In the genomic region with DNA sequence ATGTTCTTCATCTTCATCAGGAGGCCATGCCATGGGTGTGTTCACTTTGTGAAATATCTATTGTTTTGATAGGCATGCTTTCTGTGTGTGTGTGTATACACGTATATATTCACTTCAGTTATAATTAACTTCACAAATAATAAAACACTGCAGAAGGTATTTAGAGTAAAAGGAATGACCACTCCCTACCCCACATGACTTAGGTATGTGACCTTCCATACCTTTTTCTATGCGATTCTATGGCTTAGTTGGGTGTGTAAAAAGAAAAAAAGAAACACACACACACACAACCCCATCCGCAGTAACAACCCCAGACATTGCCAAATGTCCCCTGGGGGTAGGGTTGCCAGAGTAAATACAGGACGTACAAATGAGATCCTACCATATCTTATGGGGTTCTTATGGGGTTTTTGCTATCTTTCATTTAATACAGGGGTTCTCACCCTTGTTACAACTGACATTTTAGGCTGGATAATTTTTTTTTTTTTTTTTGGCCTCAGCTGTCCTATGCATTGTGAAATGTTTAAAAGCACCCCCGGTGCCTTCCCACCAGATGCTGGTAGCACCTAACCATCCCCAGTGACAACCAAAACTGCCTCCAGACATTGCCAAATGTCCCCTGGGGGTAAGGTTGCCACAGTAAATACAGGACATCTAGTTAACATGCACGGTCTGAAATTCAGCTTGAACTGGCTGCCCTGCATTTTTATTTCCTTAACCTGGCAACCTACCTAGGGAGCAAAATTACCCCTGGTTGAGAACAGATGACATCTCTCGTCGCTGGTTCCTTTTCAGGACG, we compare ENCODE assay signal across 21 cellular contexts.
A peak's percentile ranks its signal among the peaks of the same experiment; 100 is the strongest.
DNase-seq lines count a peak whose midpoint lies in the region; ATAC-seq and TF ChIP-seq lines count a peak whose summit lies in the region.
"Had no signal": no experiment of that assay in that cellular context is flagged by ENCODE, and none has a peak within 500 bp of the region (broad histone marks: within the 10 kb centered on the region; RNA-seq: fewer than 3 reads in every experiment).

No MANE protein-coding gene starts in this region.

- H3K4me3 ChIP-seq in PC-3 (ENCODE audit: low read length) (no peak overlapping the region), epithelial cell of esophagus (ENCODE audit: low read length) (no peak overlapping the region), skeletal muscle satellite cell (ENCODE audit: low read length) (no peak overlapping the region), aorta (ENCODE audit: low read length in 2 of 2) (no peak overlapping the region)

- H3K4me1 ChIP-seq in PC-3 (ENCODE audit: insufficient read depth, low read length) (no peaks in the 10 kb centered on the region), skeletal muscle satellite cell (ENCODE audit: control insufficient read depth, insufficient read depth, low read length) (peaks cover 18% of the 10 kb centered on the region), aorta (ENCODE audit: control insufficient read depth in 1 of 2, insufficient read depth in 2 of 2, low read length in 2 of 2) (no peaks in the 10 kb centered on the region)
- H3K4me1 ChIP-seq: BE2C had no signal

- CTCF ChIA-PET in PC-3 (lab: Charles Lee) = no interaction called here

- no peaks in the 10 kb centered on the region for H4K20me1 ChIP-seq in PC-3 (ENCODE audit: low read length)

- WGBS in aorta, 2 donors = 52 to 56% methylated on average over 9 of the region's 9 CpGs

- no peak for TF ChIP-seq CTCF in PC-3 (conservative IDR thresholded peaks at IDR 0.05; ENCODE audit: low read depth, low read length)
- no peak for TF ChIP-seq CTCF in epithelial cell of esophagus (IDR thresholded peaks at IDR 0.05; ENCODE audit: insufficient read depth, low read depth, low read length, missing control alignments)

- H3K4me2 ChIP-seq in PC-3 (ENCODE audit: low read length) (no peak overlapping the region), skeletal muscle satellite cell (ENCODE audit: low read length) (peak overlapping the region; percentile 14)

- H3K9ac ChIP-seq in PC-3 (ENCODE audit: low read length) (no peak overlapping the region), skeletal muscle satellite cell (ENCODE audit: low read depth, low read length) (no peak overlapping the region)

- no peaks in the 10 kb centered on the region for H3F3A ChIP-seq in PC-3 (ENCODE audit: low read length, unreplicated experiment)

- no TSS peak for BruUV-seq in PC-3 (replicated peaks; lab: Mats Ljungman, UMichigan)

- no peaks in the 10 kb centered on the region for H3K79me2 ChIP-seq in PC-3 (ENCODE audit: low read length)

- POLR2A ChIA-PET in PC-3 (lab: Charles Lee; ENCODE audit: unreplicated experiment) = no interaction called here

- H3K27ac ChIP-seq in PC-3 (ENCODE audit: low read length) (no peak overlapping the region), aorta (ENCODE audit: low read depth in 1 of 2, low read length in 2 of 2) (no peak overlapping the region)

- H3K9me2 ChIP-seq in PC-3 (replicated peaks; ENCODE audit: low read length) = no peaks in the 10 kb centered on the region

- H3K36me3 ChIP-seq in PC-3 (ENCODE audit: low read depth, low read length) (no peaks in the 10 kb centered on the region), skeletal muscle satellite cell (ENCODE audit: insufficient read depth, low read length) (no peaks in the 10 kb centered on the region), aorta (ENCODE audit: control insufficient read depth in 1 of 2, insufficient read depth in 2 of 2, low read length in 1 of 2) (no peaks in the 10 kb centered on the region)
- H3K36me3 ChIP-seq: BE2C had no signal

- H3K27me3 ChIP-seq in PC-3 (ENCODE audit: low read length) = no peaks in the 10 kb centered on the region
- peaks cover 11% of the 10 kb centered on the region for H3K27me3 ChIP-seq in skeletal muscle satellite cell (ENCODE audit: control insufficient read depth, insufficient read depth, low read length)
- no peaks in the 10 kb centered on the region for H3K27me3 ChIP-seq in aorta (ENCODE audit: control insufficient read depth in 1 of 2, insufficient read depth in 2 of 2, low read length in 1 of 2)
- H3K27me3 ChIP-seq: BE2C had no signal

- H3K9me3 ChIP-seq in PC-3 (ENCODE audit: low read length) = no peaks in the 10 kb centered on the region
- H3K9me3 ChIP-seq in skeletal muscle satellite cell (replicated peaks; ENCODE audit: low read length) = no peaks in the 10 kb centered on the region
- H3K9me3 ChIP-seq in aorta (ENCODE audit: control insufficient read depth, low read length) = no peaks in the 10 kb centered on the region
- H3K9me3 ChIP-seq: BE2C, Caco-2 had no signal

- no peak overlapping the region for H2AFZ ChIP-seq in PC-3 (ENCODE audit: low read length)

- intact Hi-C loops in PC-3 (cut with micrococcal nuclease) = no loop called here
- intact Hi-C loops in aorta (cut with DNase I) = no loop called here

- DNase-seq in LoVo (ENCODE audit: low spot score) (peak; percentile 16), PC-3 (peak; percentile 1), epithelial cell of esophagus (ENCODE audit: low read depth) (peak; percentile 29), COR-L47 (lab: John Stamatoyannopoulos, UW) (no peak), erythroblast (lab: John Stamatoyannopoulos, UW) (no peak), aorta (no peak), amygdala (lab: John Stamatoyannopoulos, UW) (no peak)
- DNase-seq: BE2C; CD4-positive, alpha-beta T cell; DND-41; GOT3; MV-4-11; NCI-H187; NCI-H226; NCI-H510A treated with DMSO at 0.1 percent for 48 hours; NCI-H82; Right ventricle myocardium superior; SW 1271 had no signal

- no peak for TF ChIP-seq POLR2A in erythroblast (IDR thresholded peaks at IDR 0.05; ENCODE audit: low read length)

- ATAC-seq in PC-3 = peak; percentile 31; the same call in 1 of the 2 replicates
- ATAC-seq in aorta (ENCODE audit: low FRiP score) = no peak
- ATAC-seq: HCT116 had no signal

Comparison
In these comparisons a context has a peak if more than half of its experiments do, and no peak if none do; other contexts are left out.
1. DNase-seq: peak in LoVo (single experiment), PC-3 (single experiment) and epithelial cell of esophagus (single experiment); none in COR-L47 (single experiment), erythroblast (0 of 2), aorta (0 of 2) and amygdala (0 of 56).